4 cellular contexts compared by ENCODE assay signal in the genomic region with DNA sequence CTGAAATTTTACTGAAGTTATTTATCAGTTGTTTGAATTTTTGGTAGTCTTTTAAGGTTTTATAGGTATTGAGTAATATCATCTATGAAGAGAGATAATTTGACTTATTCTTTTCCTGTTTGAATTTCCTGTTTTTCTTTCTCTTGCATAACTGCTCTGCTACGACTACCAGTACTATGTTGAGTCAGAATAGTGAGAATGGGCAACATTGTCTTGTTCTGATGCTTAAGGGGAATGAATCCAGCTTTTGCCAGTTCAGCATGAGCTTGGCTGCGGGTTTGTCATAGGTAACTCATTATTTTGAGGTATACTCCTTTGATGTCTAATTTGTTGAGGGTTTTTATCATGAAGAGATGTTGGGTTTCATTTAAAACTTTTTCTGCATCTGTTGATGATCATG.
DNase-seq lines count a peak whose midpoint lies in the region; ATAC-seq, FAIRE-seq and TF ChIP-seq lines count a peak whose summit lies in the region.
"Not testable (repeated sequence)": the region's sequence is repeated elsewhere in the genome, so short reads cannot be mapped to it uniquely, and the experiment has no call there.

No MANE protein-coding gene starts in this region.

- H3K79me2 ChIP-seq in endothelial cell of umbilical vein (ENCODE audit: control insufficient read depth, insufficient read depth, low read length): not testable (repeated sequence)

- H3K9ac ChIP-seq in endothelial cell of umbilical vein (replicated peaks; ENCODE audit: extremely low read depth, insufficient read depth, low read length): not testable (repeated sequence)

- not testable (repeated sequence) for H3K4me1 Mint-ChIP-seq in activated CD4-positive, alpha-beta T cell treated with anti-CD3 and anti-CD28 coated beads for 36 hours

- TF ChIP-seq POLR2A in endothelial cell of umbilical vein (IDR thresholded peaks at IDR 0.05; ENCODE audit: low read depth, low read length): not testable (repeated sequence)

- CTCF ChIA-PET in activated CD4-positive, alpha-beta T cell treated with anti-CD3 and anti-CD28 coated beads for 36 hours (lab: Charles Lee); endothelial cell of umbilical vein (lab: Charles Lee): not testable (repeated sequence)

- H3K27ac ChIP-seq in endothelial cell of umbilical vein (ENCODE audit: insufficient read depth, low read depth, low read length); foreskin keratinocyte: not testable (repeated sequence)

- dilution Hi-C loops in endothelial cell of umbilical vein (cut with MboI; ENCODE audit: extremely low pct_ligation_motif_present, low sequenced_read_pairs): not testable (repeated sequence)

- H3K4me2 ChIP-seq in endothelial cell of umbilical vein (ENCODE audit: insufficient read depth, low read length): not testable (repeated sequence)

- FAIRE-seq in RCC 7860 (lab: Jason Lieb, UNC) (peak; percentile 49), endothelial cell of umbilical vein (lab: Jason Lieb, UNC) (peak; percentile 35)

- H2AFZ ChIP-seq in endothelial cell of umbilical vein (ENCODE audit: low read depth, low read length): not testable (repeated sequence)

- not testable (repeated sequence) for H3K9me3 Mint-ChIP-seq in activated CD4-positive, alpha-beta T cell treated with anti-CD3 and anti-CD28 coated beads for 36 hours (ENCODE audit: low read depth)

- H3K27me3 Mint-ChIP-seq in activated CD4-positive, alpha-beta T cell treated with anti-CD3 and anti-CD28 coated beads for 36 hours: not testable (repeated sequence)

- H3K27ac Mint-ChIP-seq in activated CD4-positive, alpha-beta T cell treated with anti-CD3 and anti-CD28 coated beads for 36 hours: not testable (repeated sequence)

- not testable (repeated sequence) for H3K27me3 ChIP-seq in endothelial cell of umbilical vein (ENCODE audit: control insufficient read depth in 2 of 2, insufficient read depth in 2 of 2, low read length in 2 of 2); foreskin keratinocyte

- not testable (repeated sequence) for H3K36me3 ChIP-seq in endothelial cell of umbilical vein (ENCODE audit: control insufficient read depth in 2 of 2, extremely low read depth in 1 of 2, insufficient read depth in 2 of 2, low read length in 2 of 2)

- H3K9me3 ChIP-seq in endothelial cell of umbilical vein (replicated peaks; ENCODE audit: control insufficient read depth, insufficient read depth, low read length): not testable (repeated sequence)

- H4K20me1 ChIP-seq in endothelial cell of umbilical vein (replicated peaks; ENCODE audit: control insufficient read depth, extremely low read depth, insufficient read depth, low read length): not testable (repeated sequence)

- H3K9me1 ChIP-seq in endothelial cell of umbilical vein (replicated peaks; ENCODE audit: control insufficient read depth, extremely low read depth, insufficient read depth, low read length): not testable (repeated sequence)

- not testable (repeated sequence) for H3K4me1 ChIP-seq in endothelial cell of umbilical vein (ENCODE audit: control insufficient read depth, extremely low read depth, insufficient read depth, low read length); foreskin keratinocyte

- H3K4me3 Mint-ChIP-seq in activated CD4-positive, alpha-beta T cell treated with anti-CD3 and anti-CD28 coated beads for 36 hours: not testable (repeated sequence)

- BruUV-seq in endothelial cell of umbilical vein (replicated peaks; lab: Mats Ljungman, UMichigan): not testable (repeated sequence)

- POLR2A ChIA-PET in activated CD4-positive, alpha-beta T cell treated with anti-CD3 and anti-CD28 coated beads for 36 hours (lab: Charles Lee); endothelial cell of umbilical vein (lab: Charles Lee): not testable (repeated sequence)

- H3K36me3 Mint-ChIP-seq in activated CD4-positive, alpha-beta T cell treated with anti-CD3 and anti-CD28 coated beads for 36 hours (ENCODE audit: low read depth): not testable (repeated sequence)

- H3K4me3 ChIP-seq in endothelial cell of umbilical vein (replicated peaks in 1 of 3; ENCODE audit: insufficient read depth in 1 of 3, low read depth in 1 of 3, low read length in 3 of 3): not testable (repeated sequence)

- not testable (repeated sequence) for DNase-seq in RCC 7860 (ENCODE audit: low spot score); activated CD4-positive, alpha-beta T cell treated with anti-CD3 and anti-CD28 coated beads for 36 hours; endothelial cell of umbilical vein (ENCODE audit: low read depth, low spot score); foreskin keratinocyte

- TF ChIP-seq CTCF in endothelial cell of umbilical vein (IDR thresholded peaks at IDR 0.05; ENCODE audit: extremely low read depth in 1 of 2, insufficient read depth in 1 of 2, low read depth in 1 of 2, low read length in 2 of 2); foreskin keratinocyte (conservative IDR thresholded peaks at IDR 0.05): not testable (repeated sequence)

- ATAC-seq in activated CD4-positive, alpha-beta T cell treated with anti-CD3 and anti-CD28 coated beads for 36 hours: peak; percentile 19
- peak; percentile 64 for ATAC-seq in foreskin keratinocyte

- intact Hi-C loops in activated CD4-positive, alpha-beta T cell treated with anti-CD3 and anti-CD28 coated beads for 36 hours (cut with DNase I, micrococcal nuclease); endothelial cell of umbilical vein (cut with micrococcal nuclease): not testable (repeated sequence)
